ENCODE assay signal across 38 cellular contexts in genomic region chr1:110519125-110519810, GRCh38. TPM values are rescaled to one million over a fixed set of nuclear protein-coding genes. Genes with fewer than 3 reads are reported as not detected.
"Had no signal": no experiment of that assay in that cellular context is flagged by ENCODE, and none has a peak within 500 bp of the region (broad histone marks: within the 10 kb centered on the region; RNA-seq: fewer than 3 reads in every experiment).

Gene KCNA10, minus strand, starts transcription at chr1:110519175. Its CDS starts 388 bp downstream, at chr1:110518787.

- H3K36me3 Mint-ChIP-seq: activated naive CD4-positive, alpha-beta T cell treated with anti-CD3 and anti-CD28 coated beads, Interleukin-2, amount 10 ng/mL, durations not matched to agents 7 days and 5 days; activated naive CD4-positive, alpha-beta T cell treated with anti-CD3 and anti-CD28 coated beads, Interleukin-2, amount 50 U/mL, for 72 hours; activated naive CD8-positive, alpha-beta T cell treated with anti-CD3 and anti-CD28 coated beads, Interleukin-2, amount 10 ng/mL, durations not matched to agents 7 days and 5 days; brain had no signal

- FAIRE-seq: colon had no signal

- H3K9me3 ChIP-seq: ascending aorta, breast epithelium, esophagus squamous epithelium, gastroesophageal sphincter had no signal

- H3K36me3 ChIP-seq: ascending aorta, breast epithelium, cardiac muscle cell, esophagus squamous epithelium, gastroesophageal sphincter had no signal

- H3K4me3 Mint-ChIP-seq: activated CD4-positive, alpha-beta memory T cell treated with anti-CD3 and anti-CD28 coated beads, Interleukin-2, amount 10 ng/mL, durations not matched to agents 7 days and 5 days; activated CD4-positive, alpha-beta T cell treated with anti-CD3 and anti-CD28 coated beads for 36 hours; activated CD4-positive, alpha-beta T cell treated with anti-CD3 and anti-CD28 coated beads, Interleukin-2, amount 10 ng/mL, durations not matched to agents 24 days and 14 days; activated naive CD4-positive, alpha-beta T cell treated with anti-CD3 and anti-CD28 coated beads, Interleukin-2, amount 10 ng/mL, durations not matched to agents 7 days and 5 days; activated naive CD8-positive, alpha-beta T cell treated with anti-CD3 and anti-CD28 coated beads, Interleukin-2, amount 10 ng/mL, durations not matched to agents 7 days and 5 days; activated T-cell treated with anti-CD3 and anti-CD28 coated beads, Interleukin-2, amount 50 U/mL, for 24 hours; activated T-cell treated with anti-CD3 and anti-CD28 coated beads, Interleukin-2, amount 50 U/mL, for 72 hours; brain; endodermal cell; T-helper 17 cell; T-helper 2 cell treated with Interferon-gamma antibody and Interleukin-4, amounts not matched to agents 5 μg/mL and 100 μg/mL, for 36 hours had no signal

- H3K27me3 ChIP-seq: ascending aorta had no signal

- H3K27ac Mint-ChIP-seq: activated CD4-positive, alpha-beta memory T cell treated with anti-CD3 and anti-CD28 coated beads, Interleukin-2, amount 10 ng/mL, durations not matched to agents 7 days and 5 days; activated CD4-positive, alpha-beta T cell treated with anti-CD3 and anti-CD28 coated beads for 36 hours; activated CD4-positive, alpha-beta T cell treated with anti-CD3 and anti-CD28 coated beads, Interleukin-2, amount 10 ng/mL, durations not matched to agents 24 days and 14 days; activated naive CD4-positive, alpha-beta T cell treated with anti-CD3 and anti-CD28 coated beads, Interleukin-2, amount 10 ng/mL, durations not matched to agents 7 days and 5 days; activated naive CD4-positive, alpha-beta T cell treated with anti-CD3 and anti-CD28 coated beads, Interleukin-2, amount 50 U/mL, for 72 hours; activated naive CD8-positive, alpha-beta T cell treated with anti-CD3 and anti-CD28 coated beads, Interleukin-2, amount 10 ng/mL, durations not matched to agents 7 days and 5 days; activated T-cell treated with anti-CD3 and anti-CD28 coated beads, Interleukin-2, amount 50 U/mL, for 24 hours; activated T-cell treated with anti-CD3 and anti-CD28 coated beads, Interleukin-2, amount 50 U/mL, for 72 hours; brain; endodermal cell; T-helper 17 cell; T-helper 2 cell treated with Interferon-gamma antibody and Interleukin-4, amounts not matched to agents 5 μg/mL and 100 μg/mL, for 36 hours had no signal

- H3K4me1 ChIP-seq: ascending aorta, breast epithelium had no signal

- H3K4me3 ChIP-seq: ascending aorta, breast epithelium, cardiac muscle cell, dorsolateral prefrontal cortex, esophagus squamous epithelium, gastroesophageal sphincter had no signal

- DNase-seq: activated CD4-positive, alpha-beta memory T cell treated with anti-CD3 and anti-CD28 coated beads, Interleukin-2, amount 10 ng/mL, durations not matched to agents 7 days and 5 days; activated CD4-positive, alpha-beta T cell treated with anti-CD3 and anti-CD28 coated beads for 36 hours; activated CD4-positive, alpha-beta T cell treated with anti-CD3 and anti-CD28 coated beads, Interleukin-2, amount 10 ng/mL, durations not matched to agents 24 days and 14 days; activated CD4-positive, alpha-beta T cell treated with anti-CD3 and anti-CD28 coated beads, Interleukin-2, amount 50 U/mL, for 4 hours; activated CD4-positive, CD25-positive, alpha-beta regulatory T cell; activated CD4-positive, CD25-positive, alpha-beta regulatory T cell treated with anti-CD3 and anti-CD28 coated beads, Interleukin-2, amount 50 U/mL, for 72 hours; activated CD8-positive, alpha-beta memory T cell treated with anti-CD3 and anti-CD28 coated beads, Interleukin-2, amount 50 U/mL, for 48 hours; activated gamma-delta T cell; activated naive CD4-positive, alpha-beta T cell; activated naive CD4-positive, alpha-beta T cell treated with anti-CD3 and anti-CD28 coated beads, Interleukin-2, amount 10 ng/mL, durations not matched to agents 7 days and 5 days; activated naive CD8-positive, alpha-beta T cell treated with anti-CD3 and anti-CD28 coated beads, Interleukin-2, amount 10 ng/mL, durations not matched to agents 7 days and 5 days; activated T-cell treated with anti-CD3 and anti-CD28 coated beads for 4 hours; activated T-cell treated with anti-CD3 and anti-CD28 coated beads, Interleukin-2, amount 50 U/mL, for 24 hours; activated T-cell treated with anti-CD3 and anti-CD28 coated beads, Interleukin-2, amount 50 U/mL, for 72 hours; central memory CD4-positive, alpha-beta T cell; cerebellar nuclear complex; cortex of kidney; dorsolateral prefrontal cortex; effector memory CD4-positive, alpha-beta T cell; endodermal cell; esophagus squamous epithelium; foreskin melanocyte; head of caudate nucleus; T-helper 1 cell; T-helper 17 cell; T1000 had no signal

- H3K4me1 Mint-ChIP-seq: activated CD4-positive, alpha-beta memory T cell treated with anti-CD3 and anti-CD28 coated beads, Interleukin-2, amount 10 ng/mL, durations not matched to agents 7 days and 5 days; activated CD4-positive, alpha-beta T cell treated with anti-CD3 and anti-CD28 coated beads for 36 hours; activated naive CD4-positive, alpha-beta T cell treated with anti-CD3 and anti-CD28 coated beads, Interleukin-2, amount 10 ng/mL, durations not matched to agents 7 days and 5 days; activated naive CD8-positive, alpha-beta T cell treated with anti-CD3 and anti-CD28 coated beads, Interleukin-2, amount 10 ng/mL, durations not matched to agents 7 days and 5 days; T-helper 17 cell had no signal

- H3K27ac ChIP-seq: ascending aorta, breast epithelium, cardiac muscle cell, dorsolateral prefrontal cortex, epithelial cell of prostate, esophagus squamous epithelium, gastroesophageal sphincter had no signal

- H3K9me3 Mint-ChIP-seq: activated CD4-positive, alpha-beta memory T cell treated with anti-CD3 and anti-CD28 coated beads, Interleukin-2, amount 10 ng/mL, durations not matched to agents 7 days and 5 days; activated CD4-positive, alpha-beta T cell treated with anti-CD3 and anti-CD28 coated beads, Interleukin-2, amount 10 ng/mL, durations not matched to agents 24 days and 14 days; activated naive CD4-positive, alpha-beta T cell treated with anti-CD3 and anti-CD28 coated beads, Interleukin-2, amount 10 ng/mL, durations not matched to agents 7 days and 5 days; activated naive CD4-positive, alpha-beta T cell treated with anti-CD3 and anti-CD28 coated beads, Interleukin-2, amount 50 U/mL, for 72 hours; activated naive CD8-positive, alpha-beta T cell treated with anti-CD3 and anti-CD28 coated beads, Interleukin-2, amount 10 ng/mL, durations not matched to agents 7 days and 5 days; activated T-cell treated with anti-CD3 and anti-CD28 coated beads, Interleukin-2, amount 50 U/mL, for 24 hours; activated T-cell treated with anti-CD3 and anti-CD28 coated beads, Interleukin-2, amount 50 U/mL, for 72 hours; endodermal cell; T-helper 2 cell treated with Interferon-gamma antibody and Interleukin-4, amounts not matched to agents 5 μg/mL and 100 μg/mL, for 36 hours had no signal

RNA-seq across cellular contexts. Expression of gene KCNA10, which starts in this region (rescaled TPM):
- total RNA-seq: activated CD4-positive, alpha-beta memory T cell treated with anti-CD3 and anti-CD28 coated beads, Interleukin-2, amount 10 ng/mL, durations not matched to agents 7 days and 5 days; activated CD4-positive, alpha-beta T cell treated with anti-CD3 and anti-CD28 coated beads for 36 hours; activated CD4-positive, alpha-beta T cell treated with anti-CD3 and anti-CD28 coated beads, Interleukin-2, amount 10 ng/mL, durations not matched to agents 24 days and 14 days; activated naive CD4-positive, alpha-beta T cell treated with anti-CD3 and anti-CD28 coated beads, Interleukin-2, amount 50 U/mL, for 72 hours; activated naive CD8-positive, alpha-beta T cell treated with anti-CD3 and anti-CD28 coated beads, Interleukin-2, amount 10 ng/mL, durations not matched to agents 7 days and 5 days; activated T-cell treated with anti-CD3 and anti-CD28 coated beads, Interleukin-2, amount 50 U/mL, for 72 hours; ascending aorta; breast epithelium; cardiac muscle cell; endodermal cell; esophagus squamous epithelium; fibroblast of lung; fibroblast of villous mesenchyme; gastroesophageal sphincter; T-helper 17 cell had no signal
- polyA plus RNA-seq: cardiac muscle cell, esophagus, fibroblast of lung had no signal
